8 cellular contexts compared by ENCODE assay signal in the genomic region with DNA sequence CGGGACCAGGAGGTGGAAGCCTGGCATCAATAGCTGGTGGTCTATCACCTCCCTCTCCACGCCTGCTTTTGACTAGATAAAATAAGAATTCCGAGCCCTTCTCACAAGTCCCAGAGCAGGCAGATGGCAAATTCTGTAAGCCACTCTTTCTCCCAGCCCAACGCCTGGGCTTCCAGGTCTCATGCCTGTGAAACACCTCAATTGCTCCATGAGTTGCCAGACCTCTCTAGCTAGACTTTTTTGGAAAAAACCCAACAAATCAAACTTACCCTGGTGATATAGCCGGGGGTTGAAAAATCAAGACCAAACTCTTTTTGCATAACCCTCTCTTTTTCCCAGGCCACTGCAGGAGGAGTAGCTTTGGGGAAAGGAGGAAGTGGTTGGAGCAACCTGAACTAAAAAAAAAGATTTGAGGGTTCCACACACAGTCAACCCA. TPM values are rescaled to one million over a fixed set of nuclear protein-coding genes. Genes with fewer than 3 reads are reported as not detected.
DNase-seq lines count a peak whose midpoint lies in the region; ATAC-seq and TF ChIP-seq lines count a peak whose summit lies in the region.

No MANE protein-coding gene starts in this region.

- H3K4me1 ChIP-seq in DOHH2 (ENCODE audit: control insufficient read depth, low read length) (peaks cover 37% of the 10 kb centered on the region), RWPE2 (ENCODE audit: insufficient read depth, poor library complexity, severe bottlenecking) (peaks cover 37% of the 10 kb centered on the region), ovary (ENCODE audit: insufficient read depth) (peaks cover 7% of the 10 kb centered on the region), HAP-1 (peaks cover 17% of the 10 kb centered on the region)

- H3K79me2 ChIP-seq in DOHH2 (ENCODE audit: control insufficient read depth, low read length), result no peaks in the 10 kb centered on the region

- H3K4me3 ChIP-seq in DOHH2 (ENCODE audit: low read length) (no peak overlapping the region; the same call in 1 of the 2 replicates), RWPE2 (ENCODE audit: severe bottlenecking) (no peak overlapping the region), epithelial cell of proximal tubule (ENCODE audit: low read depth, low read length) (peak overlapping the region; percentile 40), ovary (peak overlapping the region; percentile 45), HAP-1 (no peak overlapping the region)

- DNase-seq in RWPE2 (ENCODE audit: low spot score), result no peak
- no peak for DNase-seq in epithelial cell of proximal tubule (ENCODE audit: low read depth)
- no peak for DNase-seq in ovary
- DNase-seq in stimulated activated naive CD4-positive, alpha-beta T cell (lab: John Stamatoyannopoulos, UW), result no peak
- no peak for DNase-seq in HAP-1 (ENCODE audit: low spot score in 2 of 2)

- intact Hi-C loops in ovary (cut with DNase I), result loop anchor here in 2 of 4 donors (10.0 kb wide), 2 partner anchors 171 to 261 kb away; no protein-coding TSS in a partner anchor

- H4K20me1 ChIP-seq in DOHH2 (ENCODE audit: control insufficient read depth, insufficient read depth, low read depth, low read length), result 0 out of 2 replicates have a peak, but pooled peaks cover 7% of the 10 kb centered on the region

- peak; percentile 0; the same call in 2 of the 3 replicates for ATAC-seq in RWPE2 (ENCODE audit: low read depth)
- ATAC-seq in GM19467 (IDR thresholded peaks at IDR 0.05; ENCODE audit: unreplicated experiment), result no peak
- ATAC-seq in GM18873 (IDR thresholded peaks at IDR 0.05; ENCODE audit: low FRiP score, unreplicated experiment), result no peak

- H3K27ac ChIP-seq in DOHH2 (ENCODE audit: low read depth, low read length) (no peak overlapping the region), RWPE2 (ENCODE audit: poor library complexity, severe bottlenecking) (peak overlapping the region; percentile 98), ovary (peak overlapping the region; percentile 78 to 94)

- no peaks in the 10 kb centered on the region for H3K9me2 ChIP-seq in DOHH2 (replicated peaks; ENCODE audit: control insufficient read depth, low read length)

- no peak for TF ChIP-seq CTCF in DOHH2 (IDR thresholded peaks at IDR 0.05; ENCODE audit: low read depth, low read length, poor library complexity, severe bottlenecking)
- TF ChIP-seq CTCF in RWPE2 (IDR thresholded peaks at IDR 0.05; ENCODE audit: poor library complexity, severe bottlenecking), result no peak
- TF ChIP-seq CTCF in epithelial cell of proximal tubule (conservative IDR thresholded peaks at IDR 0.05; ENCODE audit: low read depth, low read length), result no peak
- TF ChIP-seq CTCF in ovary (IDR thresholded peaks at IDR 0.05), result no peak

- peaks cover 10% of the 10 kb centered on the region; the same call in 1 of the 2 replicates for H3K36me3 ChIP-seq in DOHH2 (ENCODE audit: control insufficient read depth, low read length)
- peaks cover 42% of the 10 kb centered on the region for H3K36me3 ChIP-seq in RWPE2 (ENCODE audit: low read depth)
- no peaks in the 10 kb centered on the region for H3K36me3 ChIP-seq in ovary
- peaks cover 25% of the 10 kb centered on the region for H3K36me3 ChIP-seq in HAP-1 (replicated peaks)

- in situ Hi-C loops in HAP-1 (cut with MboI; ENCODE audit: low sequenced_read_pairs), result loop anchor here (25.0 kb wide), 1 partner anchor 674 kb away; a partner anchor contains a TSS

- no peak for TF ChIP-seq EP300 in ovary (IDR thresholded peaks at IDR 0.05)

- no peaks in the 10 kb centered on the region for H3K9me3 ChIP-seq in DOHH2 (ENCODE audit: control insufficient read depth, insufficient read depth, low read length)
- H3K9me3 ChIP-seq in RWPE2 (ENCODE audit: severe bottlenecking), result no peaks in the 10 kb centered on the region
- no peaks in the 10 kb centered on the region for H3K9me3 ChIP-seq in ovary
- no peaks in the 10 kb centered on the region for H3K9me3 ChIP-seq in HAP-1

- H3F3A ChIP-seq in DOHH2 (ENCODE audit: control insufficient read depth, insufficient read depth), result peaks cover 12% of the 10 kb centered on the region

- no peak for TF ChIP-seq POLR2A in ovary (IDR thresholded peaks at IDR 0.05)

- peak overlapping the region; percentile 87; the same call in 1 of the 2 replicates for H3K4me2 ChIP-seq in DOHH2 (ENCODE audit: low read length)

- WGBS in ovary, 3 donors, result 67 to 73% (median 71%) methylated on average over 5 of the region's 5 CpGs

- peaks cover 70% of the 10 kb centered on the region for H3K27me3 ChIP-seq in DOHH2 (ENCODE audit: control insufficient read depth, low read length)
- no peaks in the 10 kb centered on the region for H3K27me3 ChIP-seq in RWPE2 (ENCODE audit: insufficient read depth, poor library complexity, severe bottlenecking)
- no peaks in the 10 kb centered on the region for H3K27me3 ChIP-seq in ovary
- H3K27me3 ChIP-seq in HAP-1 (ENCODE audit: low read depth), result no peaks in the 10 kb centered on the region

RNA-seq across cellular contexts. Expression of a gene that starts 7.0 kb away (rescaled TPM):
- total RNA-seq in epithelial cell of proximal tubule (47.2 and 96.3 TPM in 2 replicates), ovary (100 to 1,000 TPM in 4 of 7 donors, 10 to 100 TPM in 3; 47.3 to 264 (median 103) TPM)
- 10 to 100 TPM; 28.6 to 52.2 TPM for polyA plus RNA-seq in ovary

Comparison
In these comparisons a context has a peak if more than half of its experiments do, and no peak if none do; other contexts are left out.
1. H3K4me3 ChIP-seq: peak in epithelial cell of proximal tubule (single experiment) and ovary (single experiment); none in DOHH2 (single experiment), RWPE2 (single experiment) and HAP-1 (single experiment).